ENCODE assay signal across 35 cellular contexts in genomic region chr1:78247079-78247478, GRCh38.
"Had no signal": no experiment of that assay in that cellular context is flagged by ENCODE, and none has a peak within 500 bp of the region (broad histone marks: within the 10 kb centered on the region; RNA-seq: fewer than 3 reads in every experiment).

No MANE protein-coding gene starts in this region.

- DNase-seq: activated effector memory CD4-positive, alpha-beta T cell treated with anti-CD3 and anti-CD28 coated beads, Interleukin-2, amount 50 U/mL, for 16 hours; activated effector memory CD4-positive, alpha-beta T cell treated with Interleukin-2 at 50 U/mL for 16 hours; activated gamma-delta T cell; activated gamma-delta T cell treated with Interleukin-2 at 50 U/mL for 16 hours; activated naive CD4-positive, alpha-beta T cell; activated naive CD4-positive, alpha-beta T cell treated with anti-CD3 and anti-CD28 coated beads for 36 hours; activated naive CD4-positive, alpha-beta T cell treated with anti-CD3 and anti-CD28 coated beads, Interleukin-2, amount 10 ng/mL, durations not matched to agents 7 days and 5 days; activated naive CD4-positive, alpha-beta T cell treated with anti-CD3 and anti-CD28 coated beads, Interleukin-2, amount 50 U/mL, for 16 hours; activated naive CD4-positive, alpha-beta T cell treated with Interleukin-2 at 50 U/mL for 16 hours; activated naive CD8-positive, alpha-beta T cell treated with anti-CD3 and anti-CD28 coated beads for 36 hours; activated naive CD8-positive, alpha-beta T cell treated with anti-CD3 and anti-CD28 coated beads, Interleukin-2, amount 10 ng/mL, durations not matched to agents 7 days and 5 days; activated naive CD8-positive, alpha-beta T cell treated with anti-CD3 and anti-CD28 coated beads, Interleukin-2, amount 50 U/mL, for 24 hours; activated T-cell treated with anti-CD3 and anti-CD28 coated beads for 4 hours; activated T-cell treated with anti-CD3 and anti-CD28 coated beads, Interleukin-2, amount 50 U/mL, for 1 hour; activated T-cell treated with anti-CD3 and anti-CD28 coated beads, Interleukin-2, amount 50 U/mL, for 24 hours; activated T-cell treated with anti-CD3 and anti-CD28 coated beads, Interleukin-2, amount 50 U/mL, for 4 hours; activated T-cell treated with anti-CD3 and anti-CD28 coated beads, Interleukin-2, amount 50 U/mL, for 48 hours; activated T-cell treated with anti-CD3 and anti-CD28 coated beads, Interleukin-2, amount 50 U/mL, for 72 hours; adrenal gland; amniotic stem cell; amygdala; anterior cingulate cortex; aorta; body of pancreas; brain microvascular endothelial cell; caudate nucleus; central memory CD4-positive, alpha-beta T cell; cerebellar nuclear complex had no signal

- FAIRE-seq: astrocyte, bronchial epithelial cell had no signal

- H3K4me3 ChIP-seq: adrenal gland, ascending aorta, body of pancreas, breast epithelium, cardiac muscle cell had no signal

- ATAC-seq: activated naive CD4-positive, alpha-beta T cell treated with anti-CD3 and anti-CD28 coated beads, Interleukin-2, amount 50 U/mL, for 72 hours; activated naive CD8-positive, alpha-beta T cell treated with anti-CD3 and anti-CD28 coated beads, Interleukin-2, amount 50 U/mL, for 24 hours; activated T-cell treated with anti-CD3 and anti-CD28 coated beads, Interleukin-2, amount 50 U/mL, for 4 hours; activated T-cell treated with anti-CD3 and anti-CD28 coated beads, Interleukin-2, amount 50 U/mL, for 72 hours; activated T-helper 17 cell treated with anti-CD3 and anti-CD28 coated beads, Interleukin-2, amount 50 U/mL, for 72 hours; body of pancreas had no signal

- H3K9me3 ChIP-seq: adrenal gland, ascending aorta, body of pancreas, breast epithelium had no signal

- H3K27ac ChIP-seq: adrenal gland, ascending aorta, body of pancreas, brain microvascular endothelial cell, breast epithelium, cardiac muscle cell had no signal

- H3K36me3 ChIP-seq: adrenal gland, ascending aorta, brain microvascular endothelial cell, breast epithelium, cardiac muscle cell had no signal

- H3K27me3 ChIP-seq: adrenal gland, ascending aorta, body of pancreas, brain microvascular endothelial cell, breast epithelium had no signal

- H3K4me1 ChIP-seq: adrenal gland, ascending aorta, body of pancreas, breast epithelium had no signal
